19 cellular contexts compared by ENCODE assay signal in the genomic region with DNA sequence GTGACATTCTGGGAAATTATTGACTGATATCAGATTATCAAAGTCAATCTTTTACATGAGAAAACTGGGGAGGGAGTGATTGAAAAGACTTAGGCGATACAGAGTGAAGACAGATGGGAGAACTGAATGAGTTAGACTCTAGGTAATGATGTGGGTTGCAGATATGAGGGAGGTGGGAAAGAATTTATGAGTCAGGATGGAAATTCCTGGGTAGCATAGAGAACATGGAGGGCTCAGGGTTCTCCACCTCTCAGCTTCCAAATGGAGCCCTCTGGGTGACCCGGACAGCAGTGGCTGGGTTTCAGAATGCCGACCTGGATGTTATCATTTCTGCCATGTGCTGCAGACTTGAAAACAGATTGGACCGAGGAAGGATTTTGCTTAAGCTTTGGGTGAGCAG.
DNase-seq lines count a peak whose midpoint lies in the region; ATAC-seq and TF ChIP-seq lines count a peak whose summit lies in the region.
"Had no signal": no experiment of that assay in that cellular context is flagged by ENCODE, and none has a peak within 500 bp of the region (broad histone marks: within the 10 kb centered on the region; RNA-seq: fewer than 3 reads in every experiment).

No MANE protein-coding gene starts in this region.

- peak overlapping the region; percentile 61 for H3K27ac Mint-ChIP-seq in mesothelial cell of epicardium
- H3K27ac Mint-ChIP-seq in activated naive CD4-positive, alpha-beta T cell treated with anti-CD3 and anti-CD28 coated beads for 36 hours = no peak overlapping the region
- H3K27ac Mint-ChIP-seq in immature natural killer cell = no peak overlapping the region
- H3K27ac Mint-ChIP-seq: activated CD4-positive, alpha-beta memory T cell treated with anti-CD3 and anti-CD28 coated beads, Interleukin-2, amount 10 ng/mL, durations not matched to agents 7 days and 5 days; activated T-helper 1 cell treated with anti-CD3 and anti-CD28 coated beads, Interleukin-12 subunit alpha, Interleukin-12 subunit beta, Interleukin-2, Interleukin-4 antibody, amounts not matched to agents 30 ng/mL and 10 ng/mL and 1 ng/mL, durations not matched to agents 14 hours and 24 hours and 36 hours; dendritic cell treated with granulocyte-macrophage colony-stimulating factor and Interleukin-4, amounts not matched to agents 40 ng/mL and 50 ng/mL, for 4 days; stimulated activated memory B cell treated with anti-CD40 and anti-IgM and Interleukin-4, amounts not matched to agents 10 μg/mL and 1 μg/mL and 100 μg/mL, for 72 hours had no signal

- H3K9me3 ChIP-seq in Panc1 (ENCODE audit: control insufficient read depth, insufficient read depth, low read depth, low read length) = no peaks in the 10 kb centered on the region
- H3K9me3 ChIP-seq: Caco-2 had no signal

- H3K9me3 Mint-ChIP-seq in mesothelial cell of epicardium (no peaks in the 10 kb centered on the region), immature natural killer cell (no peaks in the 10 kb centered on the region)
- H3K9me3 Mint-ChIP-seq in activated naive CD4-positive, alpha-beta T cell treated with anti-CD3 and anti-CD28 coated beads for 36 hours = no peaks in the 10 kb centered on the region
- H3K9me3 Mint-ChIP-seq: activated CD4-positive, alpha-beta memory T cell treated with anti-CD3 and anti-CD28 coated beads, Interleukin-2, amount 10 ng/mL, durations not matched to agents 7 days and 5 days; activated T-helper 1 cell treated with anti-CD3 and anti-CD28 coated beads, Interleukin-12 subunit alpha, Interleukin-12 subunit beta, Interleukin-2, Interleukin-4 antibody, amounts not matched to agents 30 ng/mL and 10 ng/mL and 1 ng/mL, durations not matched to agents 14 hours and 24 hours and 36 hours; dendritic cell treated with granulocyte-macrophage colony-stimulating factor and Interleukin-4, amounts not matched to agents 40 ng/mL and 50 ng/mL, for 4 days; neural crest cell had no signal

- in situ Hi-C loops in Panc1 (cut with HindIII; ENCODE audit: low pct_unique_long_range_greater_than_20kb, low sequenced_read_pairs) = no loop called here

- peaks cover 33% of the 10 kb centered on the region for H3K4me1 Mint-ChIP-seq in mesothelial cell of epicardium
- no peaks in the 10 kb centered on the region for H3K4me1 Mint-ChIP-seq in activated naive CD4-positive, alpha-beta T cell treated with anti-CD3 and anti-CD28 coated beads for 36 hours (ENCODE audit: low read depth)
- no peaks in the 10 kb centered on the region for H3K4me1 Mint-ChIP-seq in immature natural killer cell
- H3K4me1 Mint-ChIP-seq: activated CD4-positive, alpha-beta memory T cell treated with anti-CD3 and anti-CD28 coated beads, Interleukin-2, amount 10 ng/mL, durations not matched to agents 7 days and 5 days; neural crest cell; stimulated activated memory B cell treated with anti-CD40 and anti-IgM and Interleukin-4, amounts not matched to agents 10 μg/mL and 1 μg/mL and 100 μg/mL, for 72 hours had no signal

- H3K36me3 Mint-ChIP-seq in mesothelial cell of epicardium (no peaks in the 10 kb centered on the region), immature natural killer cell (no peaks in the 10 kb centered on the region)
- H3K36me3 Mint-ChIP-seq in activated naive CD4-positive, alpha-beta T cell treated with anti-CD3 and anti-CD28 coated beads for 36 hours (ENCODE audit: low read depth) = no peaks in the 10 kb centered on the region
- H3K36me3 Mint-ChIP-seq: stimulated activated memory B cell treated with anti-CD40 and anti-IgM and Interleukin-4, amounts not matched to agents 10 μg/mL and 1 μg/mL and 100 μg/mL, for 72 hours had no signal

- H3K27ac ChIP-seq in Panc1 (ENCODE audit: low read length) = no peak overlapping the region
- H3K27ac ChIP-seq: skin epidermis had no signal

- no peak for TF ChIP-seq CTCF in Panc1 (IDR thresholded peaks at IDR 0.05)
- no peak for TF ChIP-seq CTCF in mesothelial cell of epicardium (IDR thresholded peaks at IDR 0.05; ENCODE audit: unreplicated experiment)

- H3K27me3 ChIP-seq in Panc1 (ENCODE audit: control insufficient read depth, insufficient read depth, low read length) = peaks cover 4% of the 10 kb centered on the region; the same call in 1 of the 2 replicates

- H3K27me3 Mint-ChIP-seq in mesothelial cell of epicardium (ENCODE audit: low read depth) (peaks cover 21% of the 10 kb centered on the region), immature natural killer cell (ENCODE audit: low read depth in 3 of 3) (peaks cover 3 to 6% (median 5%) of the 10 kb centered on the region in 3 donors)
- H3K27me3 Mint-ChIP-seq in activated naive CD4-positive, alpha-beta T cell treated with anti-CD3 and anti-CD28 coated beads for 36 hours (ENCODE audit: low read depth) = peaks cover 11% of the 10 kb centered on the region

- POLR2A ChIA-PET in Panc1 (lab: Charles Lee) = no interaction called here

- BruUV-seq in Panc1 (replicated peaks; lab: Mats Ljungman, UMichigan) = no TSS peak

- ATAC-seq in Panc1 = peak; percentile 56; the same call in 1 of the 2 replicates
- ATAC-seq: HepG2; stimulated activated memory B cell treated with anti-CD40 and anti-IgM and Interleukin-4, amounts not matched to agents 10 μg/mL and 1 μg/mL and 100 μg/mL, for 72 hours had no signal

- DNase-seq in EL (peak; percentile 77), Panc1 (ENCODE audit: low read depth, low spot score) (no peak), dedifferentiated amniotic fluid mesenchymal stem cell (ENCODE audit: extremely low spot score) (peak; percentile 15), mesothelial cell of epicardium (ENCODE audit: low spot score in 2 of 2, unreplicated experiment in 2 of 2) (no peak), DMS53 treated with DMSO at 0.1 percent for 48 hours (lab: John Stamatoyannopoulos, UW; ENCODE audit: unreplicated experiment) (no peak), immature natural killer cell (no peak), posterior cingulate gyrus (no peak)
- no peak for DNase-seq in activated naive CD4-positive, alpha-beta T cell treated with anti-CD3 and anti-CD28 coated beads for 36 hours
- DNase-seq: activated CD4-positive, alpha-beta memory T cell treated with anti-CD3 and anti-CD28 coated beads, Interleukin-2, amount 10 ng/mL, durations not matched to agents 7 days and 5 days; NCI-H1092 treated with DMSO at 0.1 percent for 48 hours; NCI-H2171 treated with DMSO at 0.1 percent for 48 hours; NK-92 treated with Interleukin-12 subunit alpha and Interleukin-12 subunit beta, amount 100 ng/mL, for 24 hours had no signal

- no peak overlapping the region for H3K4me3 ChIP-seq in Panc1 (ENCODE audit: low read depth in 2 of 2, low read length in 2 of 2)
- H3K4me3 ChIP-seq: skin epidermis had no signal

- H3K4me3 Mint-ChIP-seq in mesothelial cell of epicardium = no peak overlapping the region
- no peak overlapping the region for H3K4me3 Mint-ChIP-seq in activated naive CD4-positive, alpha-beta T cell treated with anti-CD3 and anti-CD28 coated beads for 36 hours
- no peak overlapping the region for H3K4me3 Mint-ChIP-seq in immature natural killer cell
- H3K4me3 Mint-ChIP-seq: activated CD4-positive, alpha-beta memory T cell treated with anti-CD3 and anti-CD28 coated beads, Interleukin-2, amount 10 ng/mL, durations not matched to agents 7 days and 5 days; activated T-helper 1 cell treated with anti-CD3 and anti-CD28 coated beads, Interleukin-12 subunit alpha, Interleukin-12 subunit beta, Interleukin-2, Interleukin-4 antibody, amounts not matched to agents 30 ng/mL and 10 ng/mL and 1 ng/mL, durations not matched to agents 14 hours and 24 hours and 36 hours; dendritic cell treated with granulocyte-macrophage colony-stimulating factor and Interleukin-4, amounts not matched to agents 40 ng/mL and 50 ng/mL, for 4 days; neural crest cell; stimulated activated memory B cell treated with anti-CD40 and anti-IgM and Interleukin-4, amounts not matched to agents 10 μg/mL and 1 μg/mL and 100 μg/mL, for 72 hours had no signal

- no peaks in the 10 kb centered on the region for H3K36me3 ChIP-seq in Panc1 (ENCODE audit: control insufficient read depth, insufficient read depth, low read length)

- intact Hi-C loops in Panc1 (cut with micrococcal nuclease; ENCODE audit: unreplicated experiment) = no loop called here
- intact Hi-C loops in activated naive CD4-positive, alpha-beta T cell treated with anti-CD3 and anti-CD28 coated beads for 36 hours (cut with micrococcal nuclease) = no loop called here
- intact Hi-C loops in posterior cingulate gyrus (cut with DNase I) = loop anchor here (5.0 kb wide), 1 partner anchor 203 kb away; no protein-coding TSS in a partner anchor

- H3K4me1 ChIP-seq in Panc1 (ENCODE audit: control insufficient read depth, insufficient read depth, low read length) = no peaks in the 10 kb centered on the region

- CTCF ChIA-PET in Panc1 (lab: Charles Lee) = no interaction called here
- CTCF ChIA-PET in activated naive CD4-positive, alpha-beta T cell treated with anti-CD3 and anti-CD28 coated beads for 36 hours (lab: Charles Lee) = no interaction called here

Comparison
In these comparisons a context has a peak if more than half of its experiments do, and no peak if none do; other contexts are left out.
1. DNase-seq: peak in EL (single experiment) and dedifferentiated amniotic fluid mesenchymal stem cell (single experiment); none in Panc1 (single experiment), mesothelial cell of epicardium (0 of 2), DMS53 treated with DMSO at 0.1 percent for 48 hours (single experiment), activated naive CD4-positive, alpha-beta T cell treated with anti-CD3 and anti-CD28 coated beads for 36 hours (single experiment), immature natural killer cell (0 of 3) and posterior cingulate gyrus (0 of 10).